ENCODE assay signal across 26 cellular contexts in the genomic region with DNA sequence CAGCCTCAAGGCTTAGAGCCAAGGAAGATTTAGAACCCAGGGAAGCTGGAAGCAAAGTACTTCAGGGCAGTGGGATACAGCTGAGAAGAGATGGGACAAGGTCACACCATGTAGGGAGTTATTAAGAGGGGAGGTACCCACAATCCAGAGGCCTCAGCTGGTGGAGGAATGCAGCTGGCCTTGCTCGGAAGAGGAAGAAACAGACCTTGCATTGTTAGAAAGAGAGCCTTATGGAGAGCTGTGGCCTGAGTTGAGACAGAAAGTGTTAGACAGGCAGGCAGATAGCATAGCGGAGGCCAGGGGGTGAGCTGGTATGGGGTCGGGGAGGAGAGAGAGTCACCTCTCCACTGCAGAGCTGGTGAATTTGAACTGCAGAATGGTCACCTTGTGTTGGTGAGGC.
DNase-seq lines count a peak whose midpoint lies in the region; ATAC-seq lines count a peak whose summit lies in the region.
"Had no signal": no experiment of that assay in that cellular context is flagged by ENCODE, and none has a peak within 500 bp of the region (broad histone marks: within the 10 kb centered on the region; RNA-seq: fewer than 3 reads in every experiment).

No MANE protein-coding gene starts in this region.

- peak overlapping the region in 1 of 2 experiments; percentile 41 for H2BK12ac ChIP-seq in mesenchymal stem cell (ENCODE audit: low read length in 2 of 2)

- no peak overlapping the region for H2BK120ac ChIP-seq in mesenchymal stem cell (ENCODE audit: low read depth, low read length)

- H3K36me3 ChIP-seq in SJCRH30 (no peaks in the 10 kb centered on the region), mesenchymal stem cell (ENCODE audit: control insufficient read depth in 1 of 2, insufficient read depth in 2 of 2, low read depth in 1 of 2, low read length in 2 of 2) (no peaks in the 10 kb centered on the region)
- H3K36me3 ChIP-seq: BLaER1 treated with 17β-estradiol and CSF1 and Interleukin-3, amounts not matched to agents 10 nM and 100 nM; HAP-1 had no signal

- no peaks in the 10 kb centered on the region for H3K36me3 Mint-ChIP-seq in activated naive CD4-positive, alpha-beta T cell treated with anti-CD3 and anti-CD28 coated beads, Interleukin-2, amount 50 U/mL, for 72 hours
- H3K36me3 Mint-ChIP-seq: IgD-negative memory B cell had no signal

- no peak overlapping the region for H2AK5ac ChIP-seq in mesenchymal stem cell (ENCODE audit: low read length, severe bottlenecking)

- H3K23ac ChIP-seq in mesenchymal stem cell (ENCODE audit: low read length in 2 of 2) = no peak overlapping the region

- 88% methylated on average over 3 of the region's 3 CpGs for WGBS in mesenchymal stem cell

- H3K18ac ChIP-seq in mesenchymal stem cell (ENCODE audit: low read depth in 1 of 2, low read length in 2 of 2) = no peak overlapping the region

- H3K14ac ChIP-seq in mesenchymal stem cell (ENCODE audit: low read length in 2 of 2) = no peak overlapping the region

- H3K4ac ChIP-seq in mesenchymal stem cell (ENCODE audit: low read depth in 1 of 2, low read length in 2 of 2) = peak overlapping the region in 1 of 2 experiments; percentile 47

- H2BK5ac ChIP-seq in mesenchymal stem cell (ENCODE audit: low read depth, low read length, poor library complexity, severe bottlenecking) = no peak overlapping the region

- H4K8ac ChIP-seq in mesenchymal stem cell (ENCODE audit: low read length) = peak overlapping the region; percentile 42

- H3K4me2 ChIP-seq in mesenchymal stem cell (ENCODE audit: low read length, poor library complexity, severe bottlenecking) = no peak overlapping the region
- H3K4me2 ChIP-seq: A549; BLaER1 treated with 17β-estradiol and CSF1 and Interleukin-3, amounts not matched to agents 10 nM and 100 nM; GM23338; KMS-11 had no signal

- no peak overlapping the region for H3K27ac Mint-ChIP-seq in activated naive CD4-positive, alpha-beta T cell treated with anti-CD3 and anti-CD28 coated beads, Interleukin-2, amount 50 U/mL, for 72 hours
- H3K27ac Mint-ChIP-seq: CD4-positive, alpha-beta T cell; GM23338; HFFc6; IgD-negative memory B cell had no signal

- H3K9me3 Mint-ChIP-seq in activated naive CD4-positive, alpha-beta T cell treated with anti-CD3 and anti-CD28 coated beads, Interleukin-2, amount 50 U/mL, for 72 hours = peaks cover 0 to 4% of the 10 kb centered on the region in 2 donors
- H3K9me3 Mint-ChIP-seq: CD4-positive, alpha-beta T cell; GM23338; HFFc6 had no signal

- no peak overlapping the region for H2AFZ ChIP-seq in mesenchymal stem cell (ENCODE audit: low read depth, low read length)
- H2AFZ ChIP-seq: GM23338 had no signal

- no peak overlapping the region for H3K9ac ChIP-seq in mesenchymal stem cell (ENCODE audit: low read length)
- H3K9ac ChIP-seq: BLaER1 treated with 17β-estradiol and CSF1 and Interleukin-3, amounts not matched to agents 10 nM and 100 nM; KMS-11 had no signal

- H3K27me3 ChIP-seq in SJCRH30 (no peaks in the 10 kb centered on the region), mesenchymal stem cell (ENCODE audit: control insufficient read depth in 1 of 2, insufficient read depth in 1 of 2, low read length in 2 of 2) (peaks cover 0 to 56% of the 10 kb centered on the region in 2 experiments)
- H3K27me3 ChIP-seq: BLaER1 treated with 17β-estradiol and CSF1 and Interleukin-3, amounts not matched to agents 10 nM and 100 nM had no signal

- no peak for ATAC-seq in HG03097 (IDR thresholded peaks at IDR 0.05; ENCODE audit: low FRiP score, unreplicated experiment)
- no peak for ATAC-seq in activated naive CD4-positive, alpha-beta T cell treated with anti-CD3 and anti-CD28 coated beads, Interleukin-2, amount 50 U/mL, for 72 hours
- no peak for ATAC-seq in left lobe of liver
- ATAC-seq: A549, GM23338, Panc1 had no signal

- H3K4me1 ChIP-seq in SJCRH30 (no peaks in the 10 kb centered on the region), mesenchymal stem cell (ENCODE audit: control insufficient read depth, insufficient read depth, low read depth, low read length) (peaks cover 6% of the 10 kb centered on the region)
- H3K4me1 ChIP-seq: A549, HAP-1 had no signal

- H3K79me1 ChIP-seq in mesenchymal stem cell (replicated peaks; ENCODE audit: low read length, poor library complexity, severe bottlenecking) = no peaks in the 10 kb centered on the region

- no peak overlapping the region for H3K27ac ChIP-seq in SJCRH30
- no peak overlapping the region for H3K27ac ChIP-seq in mesenchymal stem cell (ENCODE audit: low read length, poor library complexity, severe bottlenecking)
- H3K27ac ChIP-seq: A549; BLaER1 treated with 17β-estradiol and CSF1 and Interleukin-3, amounts not matched to agents 10 nM and 100 nM; KMS-11; RWPE1 had no signal

- peak overlapping the region; percentile 62 for H4K91ac ChIP-seq in mesenchymal stem cell (ENCODE audit: low read length)

- no peak overlapping the region for H2BK15ac ChIP-seq in mesenchymal stem cell (ENCODE audit: low read depth, poor library complexity, severe bottlenecking)

- peak; percentile 9 to 50 for DNase-seq in SJCRH30
- DNase-seq in mesenchymal stem cell = no peak
- DNase-seq in pons (ENCODE audit: low spot score) = peak; percentile 49
- no peak for DNase-seq in NCI-H1436 treated with DMSO at 0.1 percent for 48 hours (lab: John Stamatoyannopoulos, UW)
- DNase-seq in activated naive CD4-positive, alpha-beta T cell treated with anti-CD3 and anti-CD28 coated beads, Interleukin-2, amount 50 U/mL, for 72 hours (ENCODE audit: low spot score in 2 of 2) = no peak
- no peak for DNase-seq in left lobe of liver (ENCODE audit: low spot score)
- DNase-seq: AML-193; CD4-positive, alpha-beta T cell; HFFc6; MM.1S; NCI-H187; NCI-H2081 treated with DMSO at 0.1 percent for 48 hours; NCI-H2171; NCI-H226; NCI-H510A; NCI-H69; SHP77 had no signal

- H3K4me3 ChIP-seq in SJCRH30 = no peak overlapping the region
- no peak overlapping the region for H3K4me3 ChIP-seq in mesenchymal stem cell (ENCODE audit: insufficient read depth in 1 of 2, low read depth in 1 of 2, low read length in 2 of 2)
- H3K4me3 ChIP-seq: A549; BLaER1 treated with 17β-estradiol and CSF1 and Interleukin-3, amounts not matched to agents 10 nM and 100 nM; GM23338; HAP-1 had no signal

- H3K9me3 ChIP-seq in SJCRH30 (replicated peaks) (no peaks in the 10 kb centered on the region), mesenchymal stem cell (ENCODE audit: control insufficient read depth, low read length) (no peaks in the 10 kb centered on the region)
- H3K9me3 ChIP-seq: A549; BLaER1 treated with 17β-estradiol and CSF1 and Interleukin-3, amounts not matched to agents 10 nM and 100 nM; HAP-1 had no signal

Comparison
In these comparisons a context has a peak if more than half of its experiments do, and no peak if none do; other contexts are left out.
1. DNase-seq: peak in SJCRH30 (2 of 2) and pons (single experiment); none in mesenchymal stem cell (single experiment), NCI-H1436 treated with DMSO at 0.1 percent for 48 hours (single experiment), activated naive CD4-positive, alpha-beta T cell treated with anti-CD3 and anti-CD28 coated beads, Interleukin-2, amount 50 U/mL, for 72 hours (0 of 2) and left lobe of liver (single experiment).